Comparison of ENCODE assay signal across 1 cellular context in the genomic region with DNA sequence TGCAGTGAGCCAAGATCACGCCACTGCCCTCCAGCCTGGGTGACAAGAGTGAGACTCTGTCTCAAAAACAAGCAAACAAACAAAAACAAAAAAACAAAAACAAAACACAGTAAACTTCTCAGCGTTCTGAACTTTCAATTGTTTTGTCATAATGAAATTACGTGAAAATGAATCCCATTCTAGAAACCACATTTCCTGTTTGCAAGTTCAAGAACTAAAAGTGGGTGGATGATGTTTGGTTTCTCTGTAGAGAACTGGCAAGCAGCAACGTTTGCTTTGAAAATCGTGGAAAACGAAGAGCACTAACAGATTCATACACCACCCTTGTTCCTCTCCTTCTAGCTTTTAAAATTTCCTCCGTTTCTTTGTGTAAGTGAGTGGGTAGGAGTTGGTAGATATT.
TF ChIP-seq lines count a peak whose summit lies in the region.

No MANE protein-coding gene starts in this region.

TF ChIP-seq in GM12878, 131 proteins besides CTCF, POLR2A, EP300 and RAD21 (continued from another document and continues in another):
- TF ChIP-seq SKIL (IDR thresholded peaks at IDR 0.05; ENCODE audit: low read depth, poor library complexity, severe bottlenecking) (no peak), TARDBP (IDR thresholded peaks at IDR 0.05; ENCODE audit: borderline replicate concordance) (no peak), NFXL1 (IDR thresholded peaks at IDR 0.05; ENCODE audit: borderline replicate concordance) (no peak), MTA2 (IDR thresholded peaks at IDR 0.05; ENCODE audit: low read depth) (peak; percentile 32; the same call in 1 of the 2 replicates), WRNIP1 (IDR thresholded peaks at IDR 0.05; ENCODE audit: borderline replicate concordance, low read depth, low read length) (no peak), NBN (IDR thresholded peaks at IDR 0.05) (no peak), EED (IDR thresholded peaks at IDR 0.05; ENCODE audit: low read depth) (no peak), FOXM1 (IDR thresholded peaks at IDR 0.05; ENCODE audit: low read depth, low read length) (no peak), ATF7 (IDR thresholded peaks at IDR 0.05; ENCODE audit: low read depth) (peak; percentile 37; the same call in 1 of the 2 replicates), DPF2 (IDR thresholded peaks at IDR 0.05) (no peak), ZNF217 (IDR thresholded peaks at IDR 0.05) (peak; percentile 52; the same call in 1 of the 2 replicates), MTA3 (IDR thresholded peaks at IDR 0.05; ENCODE audit: borderline replicate concordance, low read length) (no peak), IKZF1 (conservative IDR thresholded peaks at IDR 0.05) (peak; percentile 34; the same call in 1 of the 2 replicates), TAF1 (IDR thresholded peaks at IDR 0.05; ENCODE audit: borderline replicate concordance, low read depth, low read length) (no peak), ZBTB4 (CRISPR knock-in tag; IDR thresholded peaks at IDR 0.05) (no peak), RCOR1 (conservative IDR thresholded peaks at IDR 0.05; ENCODE audit: low read depth, low read length) (no peak), ZNF592 (IDR thresholded peaks at IDR 0.05) (no peak), HDGF (IDR thresholded peaks at IDR 0.05) (no peak), NFIC (IDR thresholded peaks at IDR 0.05; ENCODE audit: low read depth, low read length) (no peak), BRCA1 (IDR thresholded peaks at IDR 0.05; ENCODE audit: low read depth, low read length) (no peak), SMARCA5 (IDR thresholded peaks at IDR 0.05) (no peak), SREBF2 (IDR thresholded peaks at IDR 0.05; ENCODE audit: low read length) (no peak), IKZF2 (IDR thresholded peaks at IDR 0.05) (peak; percentile 53 to 65; a peak in 3 of 4 replicates), STAT3 (IDR thresholded peaks at IDR 0.05; ENCODE audit: low read depth, low read length) (no peak), CHD4 (IDR thresholded peaks at IDR 0.05) (no peak), MEF2B (IDR thresholded peaks at IDR 0.05; ENCODE audit: partially characterized antibody, poor library complexity, severe bottlenecking) (no peak), E2F8 (IDR thresholded peaks at IDR 0.05; ENCODE audit: low read depth, partially characterized antibody) (no peak), SPI1 (IDR thresholded peaks at IDR 0.05; ENCODE audit: borderline replicate concordance, insufficient read depth, low read depth, low read length) (no peak), SMAD5 (IDR thresholded peaks at IDR 0.05; ENCODE audit: low read depth) (no peak), RUNX3 (IDR thresholded peaks at IDR 0.05; ENCODE audit: low read length) (peak; percentile 47), TCF3 (IDR thresholded peaks at IDR 0.05; ENCODE audit: borderline replicate concordance, insufficient read depth, low read depth, low read length) (no peak), SUPT20H (IDR thresholded peaks at IDR 0.05; ENCODE audit: borderline replicate concordance, control insufficient read depth, low read depth, low read length) (no peak), ZZZ3 (IDR thresholded peaks at IDR 0.05; ENCODE audit: control insufficient read depth, insufficient read length, low read depth) (no peak), CUX1 (IDR thresholded peaks at IDR 0.05; ENCODE audit: insufficient replicate concordance, low read depth, low read length) (no peak), ZSCAN29 (IDR thresholded peaks at IDR 0.05) (no peak), JUND (IDR thresholded peaks at IDR 0.05; ENCODE audit: low read depth, low read length) (no peak)
- TF ChIP-seq, protein P1, sequence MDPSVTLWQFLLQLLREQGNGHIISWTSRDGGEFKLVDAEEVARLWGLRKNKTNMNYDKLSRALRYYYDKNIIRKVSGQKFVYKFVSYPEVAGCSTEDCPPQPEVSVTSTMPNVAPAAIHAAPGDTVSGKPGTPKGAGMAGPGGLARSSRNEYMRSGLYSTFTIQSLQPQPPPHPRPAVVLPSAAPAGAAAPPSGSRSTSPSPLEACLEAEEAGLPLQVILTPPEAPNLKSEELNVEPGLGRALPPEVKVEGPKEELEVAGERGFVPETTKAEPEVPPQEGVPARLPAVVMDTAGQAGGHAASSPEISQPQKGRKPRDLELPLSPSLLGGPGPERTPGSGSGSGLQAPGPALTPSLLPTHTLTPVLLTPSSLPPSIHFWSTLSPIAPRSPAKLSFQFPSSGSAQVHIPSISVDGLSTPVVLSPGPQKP (IDR thresholded peaks at IDR 0.05; ENCODE audit: low read depth, low read length): no peak
- TF ChIP-seq, protein P2, sequence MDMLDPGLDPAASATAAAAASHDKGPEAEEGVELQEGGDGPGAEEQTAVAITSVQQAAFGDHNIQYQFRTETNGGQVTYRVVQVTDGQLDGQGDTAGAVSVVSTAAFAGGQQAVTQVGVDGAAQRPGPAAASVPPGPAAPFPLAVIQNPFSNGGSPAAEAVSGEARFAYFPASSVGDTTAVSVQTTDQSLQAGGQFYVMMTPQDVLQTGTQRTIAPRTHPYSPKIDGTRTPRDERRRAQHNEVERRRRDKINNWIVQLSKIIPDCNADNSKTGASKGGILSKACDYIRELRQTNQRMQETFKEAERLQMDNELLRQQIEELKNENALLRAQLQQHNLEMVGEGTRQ (IDR thresholded peaks at IDR 0.05; ENCODE audit: borderline replicate concordance, low read depth, low read length): no peak
- TF ChIP-seq, protein P3, sequence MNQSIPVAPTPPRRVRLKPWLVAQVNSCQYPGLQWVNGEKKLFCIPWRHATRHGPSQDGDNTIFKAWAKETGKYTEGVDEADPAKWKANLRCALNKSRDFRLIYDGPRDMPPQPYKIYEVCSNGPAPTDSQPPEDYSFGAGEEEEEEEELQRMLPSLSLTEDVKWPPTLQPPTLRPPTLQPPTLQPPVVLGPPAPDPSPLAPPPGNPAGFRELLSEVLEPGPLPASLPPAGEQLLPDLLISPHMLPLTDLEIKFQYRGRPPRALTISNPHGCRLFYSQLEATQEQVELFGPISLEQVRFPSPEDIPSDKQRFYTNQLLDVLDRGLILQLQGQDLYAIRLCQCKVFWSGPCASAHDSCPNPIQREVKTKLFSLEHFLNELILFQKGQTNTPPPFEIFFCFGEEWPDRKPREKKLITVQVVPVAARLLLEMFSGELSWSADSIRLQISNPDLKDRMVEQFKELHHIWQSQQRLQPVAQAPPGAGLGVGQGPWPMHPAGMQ (IDR thresholded peaks at IDR 0.05; ENCODE audit: borderline replicate concordance): no peak
